Comparison of ENCODE assay signal across 23 cellular contexts in the genomic region with DNA sequence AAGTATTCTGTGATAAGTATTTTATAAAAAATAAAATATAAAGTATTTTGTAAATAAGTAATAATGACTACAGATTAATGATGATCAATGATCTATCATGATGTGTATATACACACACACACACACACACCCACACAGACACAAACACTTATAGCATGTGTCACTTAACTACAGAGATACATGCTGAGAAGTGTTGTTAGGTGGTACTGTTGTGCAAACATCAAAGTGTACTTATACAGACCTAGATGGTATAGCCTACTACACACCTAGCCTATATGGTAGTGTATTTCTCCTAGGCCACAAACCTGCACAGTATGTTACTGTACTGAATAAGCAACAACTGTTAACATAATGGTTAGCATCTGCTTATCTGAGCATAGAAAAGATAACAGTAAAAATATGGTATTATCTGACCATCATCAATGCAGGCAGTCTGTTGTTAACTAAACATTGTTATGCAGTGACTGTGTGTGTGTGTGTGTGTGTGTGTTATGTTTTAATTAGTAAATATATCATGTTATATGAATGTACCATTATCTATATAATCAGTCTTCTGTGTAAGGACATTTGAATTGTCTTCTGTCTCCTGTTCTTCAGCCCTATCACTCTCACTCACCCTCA.
DNase-seq lines count a peak whose midpoint lies in the region; ATAC-seq and TF ChIP-seq lines count a peak whose summit lies in the region.
"Had no signal": no experiment of that assay in that cellular context is flagged by ENCODE, and none has a peak within 500 bp of the region (broad histone marks: within the 10 kb centered on the region; RNA-seq: fewer than 3 reads in every experiment).

No MANE protein-coding gene starts in this region.

- H3K4me1 ChIP-seq in SK-N-SH (ENCODE audit: control insufficient read depth in 1 of 2, insufficient read depth in 2 of 2, low read depth in 1 of 2, low read length in 1 of 2) (peaks cover 0 to 9% of the 10 kb centered on the region in 2 experiments; a peak in 2 of 4 replicates), foreskin keratinocyte (no peaks in the 10 kb centered on the region), stomach (peaks cover 5 to 22% (median 12%) of the 10 kb centered on the region in 4 donors)

- TF ChIP-seq CTCF in SK-N-SH (IDR thresholded peaks at IDR 0.05) (no peak), foreskin keratinocyte (conservative IDR thresholded peaks at IDR 0.05) (no peak), stomach (IDR thresholded peaks at IDR 0.05) (no peak)

- H3K4me3 ChIP-seq in SK-N-SH (ENCODE audit: low read depth in 2 of 2, low read length in 1 of 2) (no peak overlapping the region), stomach (no peak overlapping the region)

- intact Hi-C loops in stomach (cut with DNase I; ENCODE audit: low total_unique reads): no loop called here

- DNase-seq in NCI-H748 (lab: John Stamatoyannopoulos, UW; ENCODE audit: unreplicated experiment) (peak; percentile 9), NCI-H748 treated with DMSO at 0.1 percent for 48 hours (lab: John Stamatoyannopoulos, UW) (no peak), SK-N-SH (no peak), foreskin keratinocyte (no peak), middle frontal gyrus (ENCODE audit: extremely low spot score, low spot score) (no peak), stomach (no peak), mucosa of gallbladder (ENCODE audit: low spot score) (no peak), medulla oblongata (ENCODE audit: extremely low spot score) (no peak)
- DNase-seq: Calu3, DMS153, DND-41, GOT3, HCEC 1CT, NCI-H1092 treated with DMSO at 0.1 percent for 48 hours, NCI-H1436, NCI-H187, NCI-H2081 treated with DMSO at 0.1 percent for 48 hours, NCI-H2171, NCI-H345, NCI-H510A treated with DMSO at 0.1 percent for 48 hours, NCI-H774, PC-3 had no signal

- H3K9me3 ChIP-seq in SK-N-SH: no peaks in the 10 kb centered on the region
- no peaks in the 10 kb centered on the region for H3K9me3 ChIP-seq in stomach

- no peaks in the 10 kb centered on the region; the same call in 1 of the 2 replicates for H4K20me1 ChIP-seq in SK-N-SH (ENCODE audit: insufficient read depth)

- H3K27me3 ChIP-seq in SK-N-SH (ENCODE audit: insufficient read depth): no peaks in the 10 kb centered on the region
- no peaks in the 10 kb centered on the region for H3K27me3 ChIP-seq in foreskin keratinocyte
- no peaks in the 10 kb centered on the region for H3K27me3 ChIP-seq in stomach

- no peak for TF ChIP-seq RAD21 in SK-N-SH (IDR thresholded peaks at IDR 0.05; ENCODE audit: low read length)

- TF ChIP-seq POLR2A in stomach (IDR thresholded peaks at IDR 0.05): no peak

- CTCF ChIA-PET in SK-N-SH (lab: Yijun Ruan, JAX): interaction anchor here (1.0 kb wide), 1 partner anchor 76 kb away, joined by 4 read pairs; no protein-coding TSS in a partner anchor

- no peak overlapping the region for H2AFZ ChIP-seq in SK-N-SH (ENCODE audit: low read depth)

- POLR2A ChIA-PET in SK-N-SH (lab: Yijun Ruan, JAX): no interaction called here

- H3K9me2 ChIP-seq in SK-N-SH: no peaks in the 10 kb centered on the region

- H3F3A ChIP-seq in SK-N-SH (replicated peaks; ENCODE audit: insufficient read depth): no peaks in the 10 kb centered on the region

- H3K36me3 ChIP-seq in SK-N-SH (replicated peaks in 1 of 2; ENCODE audit: control insufficient read depth in 1 of 2, insufficient read depth in 2 of 2, low read length in 1 of 2) (peaks cover 2 to 24% of the 10 kb centered on the region in 2 experiments), stomach (no peaks in the 10 kb centered on the region)

- H3K27ac ChIP-seq in SK-N-SH (ENCODE audit: low read depth in 2 of 2, low read length in 1 of 2): no peak overlapping the region
- no peak overlapping the region for H3K27ac ChIP-seq in foreskin keratinocyte
- no peak overlapping the region for H3K27ac ChIP-seq in stomach
- H3K27ac ChIP-seq: 22Rv1 had no signal

- peak; percentile 62 for ATAC-seq in foreskin keratinocyte
- ATAC-seq: PC-3 had no signal

- no peak overlapping the region for H3K4me2 ChIP-seq in SK-N-SH

- peaks cover 23% of the 10 kb centered on the region; the same call in 1 of the 2 replicates for H3K79me2 ChIP-seq in SK-N-SH (ENCODE audit: insufficient read depth)

- TF ChIP-seq EP300 in SK-N-SH (IDR thresholded peaks at IDR 0.05; ENCODE audit: borderline replicate concordance in 1 of 2, low read depth in 1 of 2, low read length in 1 of 2) (peak in 1 of 2 experiments; percentile 36; a peak in 1 of 4 replicates), stomach (IDR thresholded peaks at IDR 0.05) (no peak)

- no peak overlapping the region for H3K9ac ChIP-seq in SK-N-SH

TF ChIP-seq in SK-N-SH, 30 proteins besides CTCF, POLR2A, EP300 and RAD21:
- TF ChIP-seq, protein P1, sequence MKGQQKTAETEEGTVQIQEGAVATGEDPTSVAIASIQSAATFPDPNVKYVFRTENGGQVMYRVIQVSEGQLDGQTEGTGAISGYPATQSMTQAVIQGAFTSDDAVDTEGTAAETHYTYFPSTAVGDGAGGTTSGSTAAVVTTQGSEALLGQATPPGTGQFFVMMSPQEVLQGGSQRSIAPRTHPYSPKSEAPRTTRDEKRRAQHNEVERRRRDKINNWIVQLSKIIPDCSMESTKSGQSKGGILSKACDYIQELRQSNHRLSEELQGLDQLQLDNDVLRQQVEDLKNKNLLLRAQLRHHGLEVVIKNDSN (IDR thresholded peaks at IDR 0.05; ENCODE audit: borderline replicate concordance, low read depth): no peak
- TF ChIP-seq TCF12 (IDR thresholded peaks at IDR 0.05): no peak
- TF ChIP-seq RFX5 (IDR thresholded peaks at IDR 0.05; ENCODE audit: low read length): no peak
- TF ChIP-seq GATA2 (CRISPR knock-in tag; IDR thresholded peaks at IDR 0.05): 0 out of 2 replicates have a peak, but pooled peaks have one; percentile 15
- no peak for TF ChIP-seq POLR2AphosphoS5 (IDR thresholded peaks at IDR 0.05; ENCODE audit: low read depth, low read length)
- no peak for TF ChIP-seq ELF1 (IDR thresholded peaks at IDR 0.05)
- TF ChIP-seq JUND (IDR thresholded peaks at IDR 0.05): no peak
- TF ChIP-seq RCOR1 (IDR thresholded peaks at IDR 0.05; ENCODE audit: low read length): 0 out of 2 replicates have a peak, but pooled peaks have one; percentile 33
- no peak for TF ChIP-seq NRF1 (IDR thresholded peaks at IDR 0.05; ENCODE audit: low read depth, low read length)
